37 cellular contexts compared by ENCODE assay signal in the genomic region with DNA sequence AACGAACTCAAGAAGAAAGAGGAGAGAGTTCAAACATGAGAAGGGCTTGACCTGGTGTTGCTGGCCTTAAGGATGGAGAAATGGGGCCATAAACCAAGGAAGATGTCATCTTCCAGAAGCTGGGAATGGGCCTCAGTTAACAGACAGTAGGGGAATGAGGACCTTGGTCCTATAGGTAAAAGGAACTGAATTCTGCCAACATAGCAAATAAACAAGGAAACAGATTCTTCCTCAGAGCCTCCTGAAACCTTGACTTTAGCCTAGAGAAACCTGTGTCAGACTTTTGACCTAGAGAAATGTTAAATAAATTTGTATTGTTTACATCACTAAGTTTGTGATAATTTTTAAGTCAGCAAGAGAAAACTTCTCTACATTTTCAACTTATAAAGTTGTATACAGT.
"Had no signal": no experiment of that assay in that cellular context is flagged by ENCODE, and none has a peak within 500 bp of the region (broad histone marks: within the 10 kb centered on the region; RNA-seq: fewer than 3 reads in every experiment).

No MANE protein-coding gene starts in this region.

- H3K4me3 ChIP-seq: adrenal gland, body of pancreas, breast epithelium had no signal

- ATAC-seq: activated CD4-positive, alpha-beta T cell treated with anti-CD3 and anti-CD28 coated beads for 36 hours; activated CD4-positive, CD25-positive, alpha-beta regulatory T cell treated with anti-CD3 and anti-CD28 coated beads, Interleukin-2, amount 50 U/mL, for 24 hours; activated CD8-positive, alpha-beta memory T cell treated with anti-CD3 and anti-CD28 coated beads, Interleukin-2, amount 10 ng/mL, durations not matched to agents 7 days and 5 days; activated CD8-positive, alpha-beta T cell treated with anti-CD3 and anti-CD28 coated beads, Interleukin-2, amount 10 ng/mL, durations not matched to agents 7 days and 5 days; activated naive CD4-positive, alpha-beta T cell treated with anti-CD3 and anti-CD28 coated beads, Interleukin-2, amount 50 U/mL, for 72 hours; body of pancreas; WTC11 had no signal

- H3K27ac Mint-ChIP-seq: activated CD4-positive, alpha-beta memory T cell treated with anti-CD3 and anti-CD28 coated beads, Interleukin-2, amount 10 ng/mL, durations not matched to agents 7 days and 5 days; activated CD4-positive, alpha-beta T cell treated with anti-CD3 and anti-CD28 coated beads for 36 hours; activated CD4-positive, alpha-beta T cell treated with anti-CD3 and anti-CD28 coated beads, Interleukin-2, amount 10 ng/mL, durations not matched to agents 7 days and 5 days; activated CD8-positive, alpha-beta memory T cell treated with anti-CD3 and anti-CD28 coated beads, Interleukin-2, amount 10 ng/mL, durations not matched to agents 7 days and 5 days; activated CD8-positive, alpha-beta T cell treated with anti-CD3 and anti-CD28 coated beads, Interleukin-2, amount 10 ng/mL, durations not matched to agents 7 days and 5 days; activated naive CD4-positive, alpha-beta T cell treated with anti-CD3 and anti-CD28 coated beads, Interleukin-2, amount 50 U/mL, for 72 hours; activated naive CD8-positive, alpha-beta T cell treated with anti-CD3 and anti-CD28 coated beads for 36 hours; activated T-cell treated with anti-CD3 and anti-CD28 coated beads, Interleukin-2, amount 50 U/mL, for 24 hours; activated T-helper 2 cell treated with anti-CD3 and anti-CD28 coated beads, Interferon-gamma antibody, Interleukin-2, Interleukin-4, amounts not matched to agents 10 μg/mL and 5 μg/mL and 100 μg/mL, durations not matched to agents 14 hours and 24 hours and 36 hours; T-helper 1 cell treated with Interleukin-12 subunit alpha and Interleukin-12 subunit beta and Interleukin-4 antibody, amounts not matched to agents 30 μg/mL and 1 μg/mL, for 36 hours; T-helper 2 cell treated with Interferon-gamma antibody and Interleukin-4, amounts not matched to agents 5 μg/mL and 100 μg/mL, for 36 hours; WTC11 had no signal

- H3K9me3 Mint-ChIP-seq: WTC11 had no signal

- H3K36me3 ChIP-seq: adrenal gland, brain microvascular endothelial cell, breast epithelium, WERI-Rb-1 had no signal

- H3K27me3 Mint-ChIP-seq: activated CD4-positive, alpha-beta memory T cell treated with anti-CD3 and anti-CD28 coated beads, Interleukin-2, amount 10 ng/mL, durations not matched to agents 7 days and 5 days; activated CD4-positive, alpha-beta T cell treated with anti-CD3 and anti-CD28 coated beads for 36 hours; activated CD4-positive, alpha-beta T cell treated with anti-CD3 and anti-CD28 coated beads, Interleukin-2, amount 10 ng/mL, durations not matched to agents 7 days and 5 days; activated CD8-positive, alpha-beta memory T cell treated with anti-CD3 and anti-CD28 coated beads, Interleukin-2, amount 10 ng/mL, durations not matched to agents 7 days and 5 days; activated naive CD8-positive, alpha-beta T cell treated with anti-CD3 and anti-CD28 coated beads for 36 hours; activated T-cell treated with anti-CD3 and anti-CD28 coated beads, Interleukin-2, amount 50 U/mL, for 24 hours had no signal

- H3K4me1 Mint-ChIP-seq: activated CD4-positive, alpha-beta memory T cell treated with anti-CD3 and anti-CD28 coated beads, Interleukin-2, amount 10 ng/mL, durations not matched to agents 7 days and 5 days; activated CD4-positive, alpha-beta T cell treated with anti-CD3 and anti-CD28 coated beads for 36 hours; activated CD4-positive, alpha-beta T cell treated with anti-CD3 and anti-CD28 coated beads, Interleukin-2, amount 10 ng/mL, durations not matched to agents 7 days and 5 days; activated CD8-positive, alpha-beta memory T cell treated with anti-CD3 and anti-CD28 coated beads, Interleukin-2, amount 10 ng/mL, durations not matched to agents 7 days and 5 days; WTC11 had no signal

- H3K36me3 Mint-ChIP-seq: WTC11 had no signal

- FAIRE-seq: astrocyte, TTC549 had no signal

- H3K27ac ChIP-seq: adrenal gland, body of pancreas, brain microvascular endothelial cell, breast epithelium, WERI-Rb-1 had no signal

- H3K4me1 ChIP-seq: adrenal gland, body of pancreas, breast epithelium had no signal

- H3K4me3 Mint-ChIP-seq: activated CD4-positive, alpha-beta memory T cell treated with anti-CD3 and anti-CD28 coated beads, Interleukin-2, amount 10 ng/mL, durations not matched to agents 7 days and 5 days; activated CD4-positive, alpha-beta T cell treated with anti-CD3 and anti-CD28 coated beads for 36 hours; activated CD4-positive, alpha-beta T cell treated with anti-CD3 and anti-CD28 coated beads, Interleukin-2, amount 10 ng/mL, durations not matched to agents 7 days and 5 days; activated CD8-positive, alpha-beta memory T cell treated with anti-CD3 and anti-CD28 coated beads, Interleukin-2, amount 10 ng/mL, durations not matched to agents 7 days and 5 days; activated CD8-positive, alpha-beta T cell treated with anti-CD3 and anti-CD28 coated beads, Interleukin-2, amount 10 ng/mL, durations not matched to agents 7 days and 5 days; activated naive CD8-positive, alpha-beta T cell treated with anti-CD3 and anti-CD28 coated beads for 36 hours; activated T-cell treated with anti-CD3 and anti-CD28 coated beads, Interleukin-2, amount 50 U/mL, for 24 hours; T-helper 1 cell treated with Interleukin-12 subunit alpha and Interleukin-12 subunit beta and Interleukin-4 antibody, amounts not matched to agents 30 μg/mL and 1 μg/mL, for 36 hours; T-helper 2 cell treated with Interferon-gamma antibody and Interleukin-4, amounts not matched to agents 5 μg/mL and 100 μg/mL, for 36 hours; WTC11 had no signal

- DNase-seq: activated CD4-positive, alpha-beta memory T cell treated with anti-CD3 and anti-CD28 coated beads, Interleukin-2, amount 10 ng/mL, durations not matched to agents 7 days and 5 days; activated CD4-positive, alpha-beta T cell treated with anti-CD3 and anti-CD28 coated beads for 1 hour; activated CD4-positive, alpha-beta T cell treated with anti-CD3 and anti-CD28 coated beads for 36 hours; activated CD4-positive, alpha-beta T cell treated with anti-CD3 and anti-CD28 coated beads for 48 hours; activated CD4-positive, alpha-beta T cell treated with anti-CD3 and anti-CD28 coated beads, Interleukin-2, amount 10 ng/mL, durations not matched to agents 7 days and 5 days; activated CD4-positive, alpha-beta T cell treated with anti-CD3 and anti-CD28 coated beads, Interleukin-2, amount 50 U/mL, for 48 hours; activated CD4-positive, CD25-positive, alpha-beta regulatory T cell; activated CD8-positive, alpha-beta memory T cell treated with anti-CD3 and anti-CD28 coated beads for 24 hours; activated CD8-positive, alpha-beta memory T cell treated with anti-CD3 and anti-CD28 coated beads, Interleukin-2, amount 10 ng/mL, durations not matched to agents 7 days and 5 days; activated CD8-positive, alpha-beta memory T cell treated with anti-CD3 and anti-CD28 coated beads, Interleukin-2, amount 50 U/mL, for 48 hours; activated CD8-positive, alpha-beta T cell treated with anti-CD3 and anti-CD28 coated beads, Interleukin-2, amount 10 ng/mL, durations not matched to agents 7 days and 5 days; activated effector memory CD4-positive, alpha-beta T cell treated with Interleukin-2 at 50 U/mL for 16 hours; activated gamma-delta T cell; activated naive CD4-positive, alpha-beta T cell treated with anti-CD3 and anti-CD28 coated beads, Interleukin-2, amount 50 U/mL, for 16 hours; activated naive CD4-positive, alpha-beta T cell treated with Interleukin-2 at 50 U/mL for 16 hours; activated naive CD8-positive, alpha-beta T cell treated with anti-CD3 and anti-CD28 coated beads for 36 hours; activated T-cell treated with anti-CD3 and anti-CD28 coated beads, Interleukin-2, amount 50 U/mL, for 24 hours; activated T-cell treated with anti-CD3 and anti-CD28 coated beads, Interleukin-2, amount 50 U/mL, for 48 hours; adrenal gland; amniotic stem cell; aorta; body of pancreas; brain microvascular endothelial cell; central memory CD4-positive, alpha-beta T cell; T-helper 1 cell; T-helper 2 cell; T-helper 9 cell; WERI-Rb-1 had no signal

- H3K27me3 ChIP-seq: adrenal gland, body of pancreas, brain microvascular endothelial cell, breast epithelium had no signal
